Comparison of ENCODE assay signal across 1 cellular context in the genomic region with DNA sequence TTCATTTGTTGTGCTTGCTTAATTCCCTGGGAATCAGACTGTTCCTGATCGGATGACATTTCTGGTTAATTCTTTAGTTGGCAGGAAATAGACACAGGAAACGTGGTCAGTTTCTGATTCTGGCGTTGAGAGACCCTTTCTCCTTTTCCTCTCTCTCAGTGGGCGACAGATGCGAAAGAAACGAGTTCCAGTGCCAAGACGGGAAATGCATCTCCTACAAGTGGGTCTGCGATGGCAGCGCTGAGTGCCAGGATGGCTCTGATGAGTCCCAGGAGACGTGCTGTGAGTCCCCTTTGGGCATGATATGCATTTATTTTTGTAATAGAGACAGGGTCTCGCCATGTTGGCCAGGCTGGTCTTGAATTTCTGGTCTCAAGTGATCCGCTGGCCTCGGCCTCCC.
A peak's percentile ranks its signal among the peaks of the same experiment; 100 is the strongest.
TF ChIP-seq lines count a peak whose summit lies in the region.

No MANE protein-coding gene starts in this region.

TF ChIP-seq in HepG2, 621 proteins besides CTCF, POLR2A, EP300 and RAD21:
- TF ChIP-seq POLR2G (IDR thresholded peaks at IDR 0.05; ENCODE audit: low read depth, low read length) (peak; percentile 30; the same call in 1 of the 2 replicates), RBFOX2 (IDR thresholded peaks at IDR 0.05; ENCODE audit: low read depth, low read length) (0 out of 2 replicates have a peak, but pooled peaks have one; percentile 41), RBM22 (optimal IDR thresholded peaks at IDR 0.05; ENCODE audit: low read length) (peak; percentile 73), PHB2 (IDR thresholded peaks at IDR 0.05; ENCODE audit: partially characterized antibody) (no peak)
